ENCODE assay signal across 15 cellular contexts in the genomic region with DNA sequence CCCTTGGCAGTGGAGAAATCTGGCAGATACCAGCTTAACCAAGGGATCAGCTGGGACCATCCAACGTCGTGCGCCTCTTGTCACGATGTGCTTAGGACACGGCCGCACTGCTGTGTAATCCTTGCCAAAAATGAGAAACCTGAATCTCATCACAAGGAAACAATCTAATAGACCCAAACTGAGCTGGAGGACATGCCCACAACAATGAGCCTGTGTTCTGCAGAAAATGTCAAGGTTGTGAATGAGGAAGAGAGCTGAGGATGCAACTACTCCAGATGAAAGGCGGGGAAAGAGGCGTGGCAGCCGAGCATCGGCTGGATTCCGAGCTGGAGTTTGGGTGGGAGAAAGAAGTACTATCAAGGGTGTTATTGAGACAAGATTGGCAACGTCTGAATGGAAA. TPM values are rescaled to one million over a fixed set of nuclear protein-coding genes. Genes with fewer than 3 reads are reported as not detected.
DNase-seq lines count a peak whose midpoint lies in the region; ATAC-seq, FAIRE-seq and TF ChIP-seq lines count a peak whose summit lies in the region.
"Had no signal": no experiment of that assay in that cellular context is flagged by ENCODE, and none has a peak within 500 bp of the region (broad histone marks: within the 10 kb centered on the region; RNA-seq: fewer than 3 reads in every experiment).

No MANE protein-coding gene starts in this region.

- dilution Hi-C loops in IMR-90 (cut with HindIII; ENCODE audit: low sequenced_read_pairs, unreplicated experiment) = no loop called here

- no peaks in the 10 kb centered on the region for H3K9me1 ChIP-seq in IMR-90 (ENCODE audit: insufficient read depth, low read length)

- FAIRE-seq in bronchial epithelial cell (lab: Jason Lieb, UNC) = peak; percentile 70
- FAIRE-seq: H54 had no signal

- peaks cover 5% of the 10 kb centered on the region for H3K4me1 ChIP-seq in IMR-90 (ENCODE audit: control insufficient read depth, insufficient read depth, low read length)
- H3K4me1 ChIP-seq: BE2C, SJSA1 had no signal

- H3K27ac ChIP-seq in IMR-90 (ENCODE audit: insufficient read depth, low read length) (no peak overlapping the region), layer of hippocampus (ENCODE audit: low read depth, low read length) (peak overlapping the region; percentile 73), substantia nigra (ENCODE audit: low read depth, low read length, poor library complexity, severe bottlenecking) (peak overlapping the region; percentile 90)
- H3K27ac ChIP-seq: SJSA1 had no signal

- no peak overlapping the region for H2BK120ac ChIP-seq in IMR-90 (ENCODE audit: low read depth, low read length)

- H3K9ac ChIP-seq in IMR-90 (ENCODE audit: low read depth, low read length) = no peak overlapping the region

- no peaks in the 10 kb centered on the region for H3K9me3 ChIP-seq in IMR-90 (ENCODE audit: control insufficient read depth, insufficient read depth, low read length)
- H3K9me3 ChIP-seq: BE2C, SJSA1 had no signal

- POLR2A ChIA-PET in IMR-90 (lab: Charles Lee; ENCODE audit: unreplicated experiment) = no interaction called here

- H4K8ac ChIP-seq in IMR-90 (ENCODE audit: low read depth in 2 of 2, low read length in 2 of 2) = no peak overlapping the region

- H2AFZ ChIP-seq in IMR-90 (replicated peaks; ENCODE audit: low read length, poor library complexity) = no peak overlapping the region

- WGBS in IMR-90 (ENCODE audit: extremely low coverage in 2 of 2, insufficient read length in 1 of 2), 2 experiments = 65% methylated on average over 5 of the region's 12 CpGs; no CpG with 5 or more reads in 1 of the 2 experiments

- no peak for ATAC-seq in IMR-90 (ENCODE audit: low read depth)
- ATAC-seq: CD8-positive, alpha-beta T cell had no signal

- BruUV-seq in IMR-90 (replicated peaks; lab: Mats Ljungman, UMichigan) = no TSS peak

- no peak overlapping the region for H2BK20ac ChIP-seq in IMR-90 (ENCODE audit: low read depth, low read length)

- no peak overlapping the region for H2BK5ac ChIP-seq in IMR-90 (ENCODE audit: low read depth, low read length, poor library complexity, severe bottlenecking)

- H4K5ac ChIP-seq in IMR-90 (ENCODE audit: low read depth, low read length) = no peak overlapping the region

- no peak overlapping the region for H3K14ac ChIP-seq in IMR-90 (replicated peaks; ENCODE audit: low read depth, low read length)

- H3K23ac ChIP-seq in IMR-90 (ENCODE audit: low read depth, low read length) = no peak overlapping the region

- no peak for TF ChIP-seq RAD21 in IMR-90 (IDR thresholded peaks at IDR 0.05; ENCODE audit: low read length)

- H2BK15ac ChIP-seq in IMR-90 (ENCODE audit: low read depth, low read length) = no peak overlapping the region

- H2AK5ac ChIP-seq in IMR-90 (ENCODE audit: low read depth, low read length) = peak overlapping the region; percentile 22; the same call in 1 of the 2 replicates

- no peaks in the 10 kb centered on the region for H4K20me1 ChIP-seq in IMR-90 (ENCODE audit: insufficient read depth, low read length)

- H3K36me3 ChIP-seq in IMR-90 (ENCODE audit: control insufficient read depth, insufficient read depth, low read length) (no peaks in the 10 kb centered on the region), bronchial epithelial cell (ENCODE audit: control insufficient read depth, insufficient read depth, low read length) (no peaks in the 10 kb centered on the region)
- H3K36me3 ChIP-seq: BE2C, SJSA1 had no signal

- H3K79me1 ChIP-seq in IMR-90 (ENCODE audit: low read depth in 1 of 2, low read length in 2 of 2) = no peaks in the 10 kb centered on the region

- TF ChIP-seq CTCF in IMR-90 (conservative IDR thresholded peaks at IDR 0.05; ENCODE audit: low read depth, low read length) (no peak), bronchial epithelial cell (IDR thresholded peaks at IDR 0.05; ENCODE audit: insufficient read depth, low read length, severe bottlenecking) (no peak)

- peak overlapping the region; percentile 29 for H2AK9ac ChIP-seq in IMR-90 (replicated peaks; ENCODE audit: low read depth, low read length, poor library complexity)

- H3K4ac ChIP-seq in IMR-90 (ENCODE audit: low read depth, low read length) = no peak overlapping the region

- no peak overlapping the region for H4K91ac ChIP-seq in IMR-90 (ENCODE audit: insufficient read depth, low read depth, low read length)

- no peak overlapping the region for H3K18ac ChIP-seq in IMR-90 (ENCODE audit: low read depth, low read length)

- CTCF ChIA-PET in IMR-90 (lab: Yijun Ruan, JAX) = interaction anchor here (1.8 kb wide), 1 partner anchor 9 kb away, joined by 7 read pairs; no protein-coding TSS in a partner anchor

- no peak overlapping the region for H3K56ac ChIP-seq in IMR-90 (ENCODE audit: extremely low read depth, insufficient read depth, low read length)

- in situ Hi-C loops in IMR-90 (cut with MboI; ENCODE audit: low sequenced_read_pairs) = loop anchor here (25.0 kb wide), 1 partner anchor 863 kb away; no protein-coding TSS in a partner anchor

- no peak overlapping the region for H3K4me3 ChIP-seq in IMR-90 (ENCODE audit: insufficient read depth, low read depth, low read length)
- no peak overlapping the region for H3K4me3 ChIP-seq in bronchial epithelial cell (ENCODE audit: low read depth, low read length)
- H3K4me3 ChIP-seq: SJSA1 had no signal

- no peak for TF ChIP-seq POLR2A in IMR-90 (IDR thresholded peaks at IDR 0.05; ENCODE audit: low read depth, low read length)

- H3K27me3 ChIP-seq in IMR-90 (ENCODE audit: control insufficient read depth, insufficient read depth, low read length) (peaks cover 5% of the 10 kb centered on the region; the same call in 1 of the 2 replicates), bronchial epithelial cell (ENCODE audit: control insufficient read depth, insufficient read depth, low read length) (no peaks in the 10 kb centered on the region), layer of hippocampus (ENCODE audit: control insufficient read depth, insufficient read depth, low read length) (no peaks in the 10 kb centered on the region)
- H3K27me3 ChIP-seq: BE2C, SJSA1 had no signal

- DNase-seq in IMR-90 = no peak
- DNase-seq in bronchial epithelial cell (ENCODE audit: low read depth) = no peak
- DNase-seq in substantia nigra (lab: John Stamatoyannopoulos, UW) = peak in 14 of 49 donors; percentile 10 to 56 (median 30)
- no peak for DNase-seq in NCI-H128 (lab: John Stamatoyannopoulos, UW; ENCODE audit: unreplicated experiment)
- DNase-seq in T-helper 9 cell = no peak
- DNase-seq in NCI-H226 = no peak
- DNase-seq: BE2C; CD8-positive, alpha-beta T cell; Kasumi-1; NCI-H1417; NCI-H2029; NCI-H524 treated with DMSO at 0.1 percent for 48 hours had no signal

- intact Hi-C loops in IMR-90 (cut with micrococcal nuclease) = no loop called here

- H3K4me2 ChIP-seq in IMR-90 (ENCODE audit: low read depth, low read length) = no peak overlapping the region

TF ChIP-seq in IMR-90, 13 proteins besides CTCF, POLR2A, EP300 and RAD21:
- TF ChIP-seq, protein P1, sequence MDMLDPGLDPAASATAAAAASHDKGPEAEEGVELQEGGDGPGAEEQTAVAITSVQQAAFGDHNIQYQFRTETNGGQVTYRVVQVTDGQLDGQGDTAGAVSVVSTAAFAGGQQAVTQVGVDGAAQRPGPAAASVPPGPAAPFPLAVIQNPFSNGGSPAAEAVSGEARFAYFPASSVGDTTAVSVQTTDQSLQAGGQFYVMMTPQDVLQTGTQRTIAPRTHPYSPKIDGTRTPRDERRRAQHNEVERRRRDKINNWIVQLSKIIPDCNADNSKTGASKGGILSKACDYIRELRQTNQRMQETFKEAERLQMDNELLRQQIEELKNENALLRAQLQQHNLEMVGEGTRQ (IDR thresholded peaks at IDR 0.05; ENCODE audit: low read depth, low read length) = no peak
- TF ChIP-seq RCOR1 (IDR thresholded peaks at IDR 0.05; ENCODE audit: insufficient replicate concordance, low read length) = no peak
- no peak for TF ChIP-seq MAFK (IDR thresholded peaks at IDR 0.05; ENCODE audit: low read depth, low read length)
- TF ChIP-seq, protein P2, sequence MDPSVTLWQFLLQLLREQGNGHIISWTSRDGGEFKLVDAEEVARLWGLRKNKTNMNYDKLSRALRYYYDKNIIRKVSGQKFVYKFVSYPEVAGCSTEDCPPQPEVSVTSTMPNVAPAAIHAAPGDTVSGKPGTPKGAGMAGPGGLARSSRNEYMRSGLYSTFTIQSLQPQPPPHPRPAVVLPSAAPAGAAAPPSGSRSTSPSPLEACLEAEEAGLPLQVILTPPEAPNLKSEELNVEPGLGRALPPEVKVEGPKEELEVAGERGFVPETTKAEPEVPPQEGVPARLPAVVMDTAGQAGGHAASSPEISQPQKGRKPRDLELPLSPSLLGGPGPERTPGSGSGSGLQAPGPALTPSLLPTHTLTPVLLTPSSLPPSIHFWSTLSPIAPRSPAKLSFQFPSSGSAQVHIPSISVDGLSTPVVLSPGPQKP (IDR thresholded peaks at IDR 0.05; ENCODE audit: borderline replicate concordance, low read depth, low read length) = no peak

RNA-seq across cellular contexts. Expression of a gene that starts 46.8 kb away (rescaled TPM):
- total RNA-seq in IMR-90 (2012; rRNA removed) = 304 and 320 TPM in 2 replicates
- 467 and 674 TPM in 2 replicates for polyA plus RNA-seq in IMR-90 (2012; rRNA removed)
- polyA plus RNA-seq in IMR-90 (2012; cell fraction: cytosol; rRNA removed) = 405 and 1,457 TPM in 2 replicates
- 1,904 and 1,990 TPM in 2 replicates for polyA plus RNA-seq in IMR-90 (2012; cell fraction: nucleus; rRNA removed; ENCODE audit: low replicate concordance)
- 114 and 194 TPM in 2 replicates for total RNA-seq in bronchial epithelial cell
